Comparison of ENCODE assay signal across 16 cellular contexts in the genomic region with DNA sequence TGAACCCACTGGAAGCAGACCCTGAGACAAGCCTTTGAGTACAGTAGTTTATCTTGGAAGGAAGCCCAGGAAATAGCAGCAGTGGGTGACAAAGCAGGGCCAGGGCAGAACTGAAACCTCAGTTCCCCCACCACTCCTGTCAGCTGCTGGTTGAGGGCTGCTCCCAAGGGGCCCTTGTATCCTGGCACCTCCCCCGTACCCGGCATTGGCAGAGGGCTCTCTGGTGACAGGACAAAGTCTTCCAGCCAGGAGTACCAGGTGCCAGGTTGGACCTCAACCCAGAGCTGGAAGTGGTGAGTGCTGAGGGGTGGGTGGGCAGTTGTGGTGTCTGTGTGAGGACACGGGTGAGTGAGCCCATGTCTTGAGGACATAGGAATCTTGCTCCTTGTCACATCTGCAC.
DNase-seq lines count a peak whose midpoint lies in the region; ATAC-seq and TF ChIP-seq lines count a peak whose summit lies in the region.
"Had no signal": no experiment of that assay in that cellular context is flagged by ENCODE, and none has a peak within 500 bp of the region (broad histone marks: within the 10 kb centered on the region; RNA-seq: fewer than 3 reads in every experiment).

No MANE protein-coding gene starts in this region.

- no peak overlapping the region for H3K4me3 Mint-ChIP-seq in progenitor cell of endocrine pancreas (ENCODE audit: low read depth)
- H3K4me3 Mint-ChIP-seq: CD4-positive, CD25-positive, alpha-beta regulatory T cell had no signal

- H3K4me3 ChIP-seq in OCI-LY3 (ENCODE audit: low read length) (0 out of 2 replicates have a peak overlapping the region, but pooled peaks have one; percentile 15), smooth muscle cell (no peak overlapping the region)

- no peak for ATAC-seq in activated naive CD4-positive, alpha-beta T cell treated with anti-CD3 and anti-CD28 coated beads, Interleukin-2, amount 50 U/mL, for 72 hours

- H3K79me2 ChIP-seq in OCI-LY3 (ENCODE audit: low read length), result no peaks in the 10 kb centered on the region
- H3K79me2 ChIP-seq in smooth muscle cell (ENCODE audit: low read depth), result no peaks in the 10 kb centered on the region

- DNase-seq in DMS79 treated with DMSO at 0.1 percent for 48 hours (lab: John Stamatoyannopoulos, UW) (peak; percentile 63), NCI-H1436 treated with DMSO at 0.1 percent for 48 hours (lab: John Stamatoyannopoulos, UW) (peak; percentile 14), progenitor cell of endocrine pancreas (ENCODE audit: low spot score, unreplicated experiment) (peak; percentile 6), smooth muscle cell (lab: John Stamatoyannopoulos, UW; ENCODE audit: unreplicated experiment) (no peak), AML-193 (lab: John Stamatoyannopoulos, UW) (no peak), occipital lobe (lab: John Stamatoyannopoulos, UW) (no peak)
- no peak for DNase-seq in activated naive CD4-positive, alpha-beta T cell treated with anti-CD3 and anti-CD28 coated beads, Interleukin-2, amount 50 U/mL, for 72 hours (ENCODE audit: low spot score in 2 of 2)
- DNase-seq: CD4-positive, CD25-positive, alpha-beta regulatory T cell; HCEC 1CT; IMR-90; Kasumi-1; MM.1S; NCI-H446 treated with DMSO at 0.1 percent for 48 hours; NCI-H82; SHP77 treated with DMSO at 0.1 percent for 48 hours had no signal

- H3K27ac ChIP-seq in OCI-LY3 (ENCODE audit: low read length) (no peak overlapping the region), smooth muscle cell (ENCODE audit: low read depth) (no peak overlapping the region)

- H3K36me3 ChIP-seq in OCI-LY3 (replicated peaks; ENCODE audit: low read depth, low read length), result no peaks in the 10 kb centered on the region
- no peaks in the 10 kb centered on the region for H3K36me3 ChIP-seq in smooth muscle cell (ENCODE audit: low read depth)

- peaks cover 15% of the 10 kb centered on the region for H3K9me3 Mint-ChIP-seq in progenitor cell of endocrine pancreas (ENCODE audit: low read depth)
- H3K9me3 Mint-ChIP-seq in activated naive CD4-positive, alpha-beta T cell treated with anti-CD3 and anti-CD28 coated beads, Interleukin-2, amount 50 U/mL, for 72 hours, result peaks cover 10 to 12% of the 10 kb centered on the region in 2 donors

- H3K9me3 ChIP-seq in OCI-LY3 (ENCODE audit: insufficient read depth, low read length), result peaks cover 7% of the 10 kb centered on the region; the same call in 1 of the 2 replicates
- no peaks in the 10 kb centered on the region for H3K9me3 ChIP-seq in smooth muscle cell (replicated peaks; ENCODE audit: low read depth)

- H4K20me1 ChIP-seq in OCI-LY3 (ENCODE audit: insufficient read depth, low read length), result no peaks in the 10 kb centered on the region
- H4K20me1 ChIP-seq in smooth muscle cell (ENCODE audit: low read depth), result no peaks in the 10 kb centered on the region

- no peaks in the 10 kb centered on the region for H3K36me3 Mint-ChIP-seq in progenitor cell of endocrine pancreas (ENCODE audit: insufficient read depth)
- H3K36me3 Mint-ChIP-seq in activated naive CD4-positive, alpha-beta T cell treated with anti-CD3 and anti-CD28 coated beads, Interleukin-2, amount 50 U/mL, for 72 hours, result no peaks in the 10 kb centered on the region
- H3K36me3 Mint-ChIP-seq: CD4-positive, CD25-positive, alpha-beta regulatory T cell had no signal

- no peaks in the 10 kb centered on the region for H3K27me3 Mint-ChIP-seq in progenitor cell of endocrine pancreas

- no peak overlapping the region for H3K9ac ChIP-seq in OCI-LY3 (ENCODE audit: low read length)
- H3K9ac ChIP-seq in smooth muscle cell (ENCODE audit: low read depth), result no peak overlapping the region

- H3K27me3 ChIP-seq in OCI-LY3 (ENCODE audit: low read depth, low read length) (no peaks in the 10 kb centered on the region), smooth muscle cell (ENCODE audit: low read depth) (no peaks in the 10 kb centered on the region)

- TF ChIP-seq CTCF in OCI-LY3 (IDR thresholded peaks at IDR 0.05; ENCODE audit: low read depth, low read length) (no peak), progenitor cell of endocrine pancreas (IDR thresholded peaks at IDR 0.05; ENCODE audit: unreplicated experiment) (no peak), smooth muscle cell (IDR thresholded peaks at IDR 0.05; ENCODE audit: borderline replicate concordance, insufficient read depth, poor library complexity, severe bottlenecking) (no peak)

- peak overlapping the region; percentile 48 for H3K4me2 ChIP-seq in OCI-LY3 (ENCODE audit: low read length)
- no peak overlapping the region for H3K4me2 ChIP-seq in smooth muscle cell

- no peaks in the 10 kb centered on the region for H3F3A ChIP-seq in smooth muscle cell (ENCODE audit: low read depth)

- peaks cover 16% of the 10 kb centered on the region for H3K4me1 ChIP-seq in OCI-LY3 (ENCODE audit: low read length)
- no peaks in the 10 kb centered on the region for H3K4me1 ChIP-seq in smooth muscle cell (ENCODE audit: low read depth)

- H3K27ac Mint-ChIP-seq in progenitor cell of endocrine pancreas, result no peak overlapping the region
- H3K27ac Mint-ChIP-seq in activated naive CD4-positive, alpha-beta T cell treated with anti-CD3 and anti-CD28 coated beads, Interleukin-2, amount 50 U/mL, for 72 hours, result no peak overlapping the region
- H3K27ac Mint-ChIP-seq: CD4-positive, CD25-positive, alpha-beta regulatory T cell had no signal

- H2AFZ ChIP-seq in OCI-LY3 (ENCODE audit: low read depth, low read length) (no peak overlapping the region), smooth muscle cell (ENCODE audit: low read depth) (no peak overlapping the region)

- 89% methylated on average over 3 of the region's 3 CpGs for WGBS in smooth muscle cell (ENCODE audit: low lambda C conversion rate)

- no peaks in the 10 kb centered on the region for H3K4me1 Mint-ChIP-seq in progenitor cell of endocrine pancreas (ENCODE audit: low read depth)
- H3K4me1 Mint-ChIP-seq: CD4-positive, CD25-positive, alpha-beta regulatory T cell had no signal

Comparison
In these comparisons a context has a peak if more than half of its experiments do, and no peak if none do; other contexts are left out.
1. DNase-seq: peak in DMS79 treated with DMSO at 0.1 percent for 48 hours (single experiment), NCI-H1436 treated with DMSO at 0.1 percent for 48 hours (single experiment) and progenitor cell of endocrine pancreas (single experiment); none in smooth muscle cell (single experiment), AML-193 (0 of 2), occipital lobe (single experiment) and activated naive CD4-positive, alpha-beta T cell treated with anti-CD3 and anti-CD28 coated beads, Interleukin-2, amount 50 U/mL, for 72 hours (0 of 2).